ENCODE assay signal across 12 cellular contexts in genomic region chr1:202017385-202018225, GRCh38. TPM values are rescaled to one million over a fixed set of nuclear protein-coding genes. Genes with fewer than 3 reads are reported as not detected.
DNase-seq lines count a peak whose midpoint lies in the region; ATAC-seq and TF ChIP-seq lines count a peak whose summit lies in the region.
"Had no signal": no experiment of that assay in that cellular context is flagged by ENCODE, and none has a peak within 500 bp of the region (broad histone marks: within the 10 kb centered on the region; RNA-seq: fewer than 3 reads in every experiment).

No MANE protein-coding gene starts in this region.

- H3K27me3 Mint-ChIP-seq in GM23338 (ENCODE audit: insufficient read depth, low read depth, poor library complexity) (peaks cover 2% of the 10 kb centered on the region), progenitor cell of endocrine pancreas (no peaks in the 10 kb centered on the region)
- peaks cover 13% of the 10 kb centered on the region for H3K27me3 Mint-ChIP-seq in activated T-helper 17 cell treated with anti-CD3 and anti-CD28 coated beads, Interleukin-2, amount 50 U/mL, for 72 hours

- H3K36me3 Mint-ChIP-seq in GM23338 (ENCODE audit: low read depth) (peaks cover 19% of the 10 kb centered on the region; the same call in 2 of the 3 replicates), progenitor cell of endocrine pancreas (ENCODE audit: insufficient read depth) (peaks cover 27% of the 10 kb centered on the region)
- no peaks in the 10 kb centered on the region for H3K36me3 Mint-ChIP-seq in activated T-helper 17 cell treated with anti-CD3 and anti-CD28 coated beads, Interleukin-2, amount 50 U/mL, for 72 hours (ENCODE audit: low read depth)
- H3K36me3 Mint-ChIP-seq: natural killer cell had no signal

- H3F3A ChIP-seq in GM23338 (replicated peaks; ENCODE audit: low read depth), result no peaks in the 10 kb centered on the region

- no peaks in the 10 kb centered on the region for H3K9me2 ChIP-seq in GM23338 (ENCODE audit: insufficient read depth)

- H3K36me3 ChIP-seq in GM23338 (ENCODE audit: insufficient read depth), result no peaks in the 10 kb centered on the region

- H3K4me2 ChIP-seq in GM23338, result no peak overlapping the region

- DNase-seq in GM23338 (ENCODE audit: low spot score) (peak; percentile 33), NCI-H2107 treated with DMSO at 0.1 percent for 48 hours (lab: John Stamatoyannopoulos, UW; ENCODE audit: unreplicated experiment) (peak; percentile 55), progenitor cell of endocrine pancreas (ENCODE audit: low spot score, unreplicated experiment) (no peak), NCI-H128 (lab: John Stamatoyannopoulos, UW; ENCODE audit: unreplicated experiment) (no peak)
- DNase-seq: activated CD4-positive, alpha-beta T cell treated with anti-CD3 and anti-CD28 coated beads for 1 hour; DND-41; natural killer cell; NCI-H1930 had no signal

- no peaks in the 10 kb centered on the region for H3K27me3 ChIP-seq in GM23338 (ENCODE audit: insufficient read depth)

- H3K4me3 Mint-ChIP-seq in GM23338 (no peak overlapping the region), progenitor cell of endocrine pancreas (ENCODE audit: low read depth) (peak overlapping the region; percentile 58)
- H3K4me3 Mint-ChIP-seq in activated T-helper 17 cell treated with anti-CD3 and anti-CD28 coated beads, Interleukin-2, amount 50 U/mL, for 72 hours, result no peak overlapping the region
- H3K4me3 Mint-ChIP-seq: natural killer cell had no signal

- H3K27ac Mint-ChIP-seq in GM23338, result no peak overlapping the region
- peak overlapping the region; percentile 94 for H3K27ac Mint-ChIP-seq in progenitor cell of endocrine pancreas
- no peak overlapping the region for H3K27ac Mint-ChIP-seq in activated T-helper 17 cell treated with anti-CD3 and anti-CD28 coated beads, Interleukin-2, amount 50 U/mL, for 72 hours

- no peak overlapping the region for H2AFZ ChIP-seq in GM23338

- no peaks in the 10 kb centered on the region for H3K79me2 ChIP-seq in GM23338 (replicated peaks; ENCODE audit: insufficient read depth)

- no peak for TF ChIP-seq CTCF in GM23338 (conservative IDR thresholded peaks at IDR 0.05; ENCODE audit: low read depth in 2 of 2)
- TF ChIP-seq CTCF in progenitor cell of endocrine pancreas (IDR thresholded peaks at IDR 0.05; ENCODE audit: unreplicated experiment), result no peak

- H3K9me3 Mint-ChIP-seq in GM23338 (no peaks in the 10 kb centered on the region), progenitor cell of endocrine pancreas (ENCODE audit: low read depth) (no peaks in the 10 kb centered on the region)
- no peaks in the 10 kb centered on the region for H3K9me3 Mint-ChIP-seq in activated T-helper 17 cell treated with anti-CD3 and anti-CD28 coated beads, Interleukin-2, amount 50 U/mL, for 72 hours
- H3K9me3 Mint-ChIP-seq: natural killer cell had no signal

- no peaks in the 10 kb centered on the region for H4K20me1 ChIP-seq in GM23338 (replicated peaks; ENCODE audit: insufficient read depth)

- H3K4me1 Mint-ChIP-seq in GM23338, result peaks cover 20% of the 10 kb centered on the region
- peaks cover 39% of the 10 kb centered on the region for H3K4me1 Mint-ChIP-seq in progenitor cell of endocrine pancreas (ENCODE audit: low read depth)
- H3K4me1 Mint-ChIP-seq in activated T-helper 17 cell treated with anti-CD3 and anti-CD28 coated beads, Interleukin-2, amount 50 U/mL, for 72 hours, result no peaks in the 10 kb centered on the region

- peaks cover 6% of the 10 kb centered on the region; the same call in 1 of the 2 replicates for H3K4me1 ChIP-seq in GM23338 (ENCODE audit: insufficient read depth)

- ATAC-seq in GM23338 (peak; percentile 8; the same call in 2 of the 3 replicates), esophagus mucosa (peak; percentile 30), GM21529 (IDR thresholded peaks at IDR 0.05; ENCODE audit: unreplicated experiment) (no peak), HG03039 (IDR thresholded peaks at IDR 0.05; ENCODE audit: unreplicated experiment) (no peak)
- ATAC-seq in activated T-helper 17 cell treated with anti-CD3 and anti-CD28 coated beads, Interleukin-2, amount 50 U/mL, for 72 hours (replicated peaks), result no peak

- H3K27ac ChIP-seq in GM23338 (ENCODE audit: low read depth), result no peak overlapping the region

- no peak overlapping the region for H3K4me3 ChIP-seq in GM23338

TF ChIP-seq in GM23338, 12 proteins besides CTCF, POLR2A, EP300 and RAD21 (continues in another document):
- TF ChIP-seq ZNF462 (CRISPR knock-in tag; IDR thresholded peaks at IDR 0.05) (no peak), EZH2 (IDR thresholded peaks at IDR 0.05; ENCODE audit: low read depth, unreplicated experiment) (no peak), EZH2phosphoT487 (IDR thresholded peaks at IDR 0.05; ENCODE audit: unreplicated experiment) (no peak)

RNA-seq across cellular contexts. Expression of gene ELF3, which starts 7.2 kb away (rescaled TPM):
- 13.0 and 19.5 TPM in 2 replicates for total RNA-seq in GM23338 (2014; rRNA removed; shearing (Covaris generic))
- polyA plus RNA-seq in GM23338 (2016; fragmentation: Nextera tagmentation; extraction: Ambion mirVana), result 10.9 and 12.3 TPM in 2 replicates
- total RNA-seq in esophagus mucosa, result 391 TPM
- 71.9 and 74.3 TPM in 2 replicates for total RNA-seq in progenitor cell of endocrine pancreas
- total RNA-seq in activated T-helper 17 cell treated with anti-CD3 and anti-CD28 coated beads, Interleukin-2, amount 50 U/mL, for 72 hours, result under 1 TPM; 0.32 to 0.64 TPM

RNA-seq across cellular contexts. Expression of gene RNPEP, which starts 35.2 kb away (rescaled TPM):
- total RNA-seq in GM23338 (2014; rRNA removed; shearing (Covaris generic)), result 61.6 and 80.3 TPM in 2 replicates
- 32.1 and 35.0 TPM in 2 replicates for polyA plus RNA-seq in GM23338 (2016; fragmentation: Nextera tagmentation; extraction: Ambion mirVana)
- total RNA-seq in esophagus mucosa, result 89.6 TPM
- 54.7 and 59.5 TPM in 2 replicates for total RNA-seq in progenitor cell of endocrine pancreas
- total RNA-seq in activated T-helper 17 cell treated with anti-CD3 and anti-CD28 coated beads, Interleukin-2, amount 50 U/mL, for 72 hours, result 10 to 100 TPM; 36.9 to 39.8 TPM

Comparison
In these comparisons a context has a peak if more than half of its experiments do, and no peak if none do; other contexts are left out.
1. ATAC-seq: peak in GM23338 (single experiment) and esophagus mucosa (single experiment); none in GM21529 (single experiment), activated T-helper 17 cell treated with anti-CD3 and anti-CD28 coated beads, Interleukin-2, amount 50 U/mL, for 72 hours (single experiment) and HG03039 (single experiment).
2. DNase-seq: peak in GM23338 (single experiment) and NCI-H2107 treated with DMSO at 0.1 percent for 48 hours (single experiment); none in progenitor cell of endocrine pancreas (single experiment) and NCI-H128 (single experiment).